Comparison of ENCODE assay signal across 19 cellular contexts in the genomic region with DNA sequence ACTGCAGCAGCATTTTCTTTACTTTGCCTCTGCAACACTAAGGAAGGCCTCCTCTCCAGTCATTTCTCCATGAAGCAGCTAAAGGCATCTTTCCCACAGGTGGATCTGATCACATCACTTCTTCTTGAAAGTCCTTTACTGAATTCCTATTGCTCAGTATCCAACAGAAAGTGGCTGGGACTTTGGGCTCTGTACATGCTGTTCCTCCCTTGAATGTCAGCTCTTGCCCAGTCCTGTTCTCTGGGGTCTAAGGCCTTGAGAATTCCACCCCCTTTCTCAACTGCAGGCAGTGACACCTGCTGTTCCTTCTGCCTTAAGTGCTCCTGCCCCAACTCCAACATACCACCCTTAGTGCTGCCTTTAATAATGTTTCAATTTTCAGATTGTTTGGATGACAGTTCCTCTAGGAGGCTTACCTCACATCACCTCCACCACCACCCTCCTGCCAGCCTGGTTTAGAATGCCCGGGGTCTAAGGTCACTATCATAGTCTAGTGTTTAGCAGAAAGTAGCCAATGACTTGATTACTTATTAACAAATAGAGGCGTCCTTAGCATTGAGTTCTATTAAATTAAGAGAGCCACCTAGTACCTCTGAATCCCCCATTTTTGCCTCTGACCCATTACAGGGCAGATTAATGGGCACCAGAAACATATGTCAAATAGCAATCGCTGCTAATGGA. TPM values are rescaled to one million over a fixed set of nuclear protein-coding genes. Genes with fewer than 3 reads are reported as not detected.
DNase-seq lines count a peak whose midpoint lies in the region; ATAC-seq and TF ChIP-seq lines count a peak whose summit lies in the region.
"Had no signal": no experiment of that assay in that cellular context is flagged by ENCODE, and none has a peak within 500 bp of the region (broad histone marks: within the 10 kb centered on the region; RNA-seq: fewer than 3 reads in every experiment).

No MANE protein-coding gene starts in this region.

- intact Hi-C loops in tibial artery (cut with DNase I; ENCODE audit: low total_unique reads), result loop anchor here (10.0 kb wide), 1 partner anchor 847 kb away; no protein-coding TSS in a partner anchor

- POLR2A ChIA-PET in SK-N-SH (lab: Yijun Ruan, JAX), result no interaction called here

- no peak overlapping the region for H3K4me2 ChIP-seq in SK-N-SH
- H3K4me2 ChIP-seq: PC-9 had no signal

- WGBS in SK-N-SH (ENCODE audit: low lambda C conversion rate), result 67% methylated on average over 3 of the region's 3 CpGs

- H3K36me3 ChIP-seq in SK-N-SH (replicated peaks in 1 of 2; ENCODE audit: control insufficient read depth in 1 of 2, insufficient read depth in 2 of 2, low read length in 1 of 2) (peaks cover 95 to 97% of the 10 kb centered on the region in 2 experiments), neutrophil (peaks cover 5% of the 10 kb centered on the region), tibial artery (peaks cover 14 to 17% (median 14%) of the 10 kb centered on the region in 3 donors)
- H3K36me3 ChIP-seq: SJCRH30 had no signal

- H4K20me1 ChIP-seq in SK-N-SH (ENCODE audit: insufficient read depth), result peaks cover 84% of the 10 kb centered on the region

- H3F3A ChIP-seq in SK-N-SH (replicated peaks; ENCODE audit: insufficient read depth), result peaks cover 91% of the 10 kb centered on the region

- DNase-seq in SK-N-SH (no peak), epithelial cell of proximal tubule (ENCODE audit: low read depth) (no peak), tibial artery (no peak), superior temporal gyrus (ENCODE audit: extremely low spot score) (no peak)
- no peak for DNase-seq in activated naive CD4-positive, alpha-beta T cell treated with anti-CD3 and anti-CD28 coated beads, Interleukin-2, amount 50 U/mL, for 16 hours
- DNase-seq: DMS 273 treated with DMSO at 0.1 percent for 48 hours, DND-41, GM23248, KG1, NCI-H1105 treated with DMSO at 0.1 percent for 48 hours, NCI-H510A treated with DMSO at 0.1 percent for 48 hours, PC-9, SJCRH30 had no signal

- TF ChIP-seq EP300 in SK-N-SH (IDR thresholded peaks at IDR 0.05; ENCODE audit: borderline replicate concordance in 1 of 2, low read depth in 1 of 2, low read length in 1 of 2), result no peak

- ATAC-seq in SK-N-SH treated with all-trans-retinoic acid at 6 μM for 48 hours (no peak), GM19455 (IDR thresholded peaks at IDR 0.05; ENCODE audit: unreplicated experiment) (no peak)
- ATAC-seq: HCT116 had no signal

- peaks cover 88% of the 10 kb centered on the region for H3K79me2 ChIP-seq in SK-N-SH (ENCODE audit: insufficient read depth)

- H3K4me3 ChIP-seq in SK-N-SH (ENCODE audit: low read depth in 2 of 2, low read length in 1 of 2) (no peak overlapping the region), epithelial cell of proximal tubule (ENCODE audit: low read depth, low read length) (no peak overlapping the region), neutrophil (ENCODE audit: low read depth in 1 of 2, low read length in 1 of 2) (peak overlapping the region in 1 of 2 experiments; percentile 7), tibial artery (no peak overlapping the region)
- H3K4me3 ChIP-seq: GM23248, PC-9, SJCRH30 had no signal

- CTCF ChIA-PET in SK-N-SH (lab: Yijun Ruan, JAX), result no interaction called here

- peaks cover 12 to 35% of the 10 kb centered on the region in 2 experiments; a peak in 3 of 4 replicates for H3K4me1 ChIP-seq in SK-N-SH (ENCODE audit: control insufficient read depth in 1 of 2, insufficient read depth in 2 of 2, low read depth in 1 of 2, low read length in 1 of 2)
- peaks cover 60 to 63% of the 10 kb centered on the region in 2 experiments for H3K4me1 ChIP-seq in neutrophil (ENCODE audit: control insufficient read depth in 1 of 2, insufficient read depth in 1 of 2, low read depth in 1 of 2, low read length in 1 of 2)
- peaks cover 0 to 91% (median 40%) of the 10 kb centered on the region in 4 donors for H3K4me1 ChIP-seq in tibial artery
- H3K4me1 ChIP-seq: SJCRH30 had no signal

- H3K9me3 ChIP-seq in SK-N-SH, result no peaks in the 10 kb centered on the region
- no peaks in the 10 kb centered on the region for H3K9me3 ChIP-seq in neutrophil
- H3K9me3 ChIP-seq in tibial artery, result no peaks in the 10 kb centered on the region
- H3K9me3 ChIP-seq: SJCRH30 had no signal

- TF ChIP-seq CTCF in SK-N-SH (IDR thresholded peaks at IDR 0.05) (no peak), epithelial cell of proximal tubule (conservative IDR thresholded peaks at IDR 0.05; ENCODE audit: low read depth, low read length) (peak; percentile 20), neutrophil (IDR thresholded peaks at IDR 0.05) (no peak), tibial artery (IDR thresholded peaks at IDR 0.05) (no peak)

- no peaks in the 10 kb centered on the region for H3K9me2 ChIP-seq in SK-N-SH

- no peak overlapping the region for H3K9ac ChIP-seq in SK-N-SH
- H3K9ac ChIP-seq: GM23248 had no signal

- no peak overlapping the region for H2AFZ ChIP-seq in SK-N-SH (ENCODE audit: low read depth)
- H2AFZ ChIP-seq: GM23248, PC-9 had no signal

- H3K27me3 ChIP-seq in SK-N-SH (ENCODE audit: insufficient read depth) (no peaks in the 10 kb centered on the region), neutrophil (no peaks in the 10 kb centered on the region), tibial artery (no peaks in the 10 kb centered on the region)

- H3K27ac ChIP-seq in SK-N-SH (ENCODE audit: low read depth in 2 of 2, low read length in 1 of 2), result peak overlapping the region; percentile 26 to 40; a peak in 3 of 4 replicates
- peak overlapping the region; percentile 73 for H3K27ac ChIP-seq in neutrophil
- H3K27ac ChIP-seq in tibial artery, result peak overlapping the region; percentile 95 to 97
- H3K27ac ChIP-seq: 22Rv1, GM23248, PC-9, SJCRH30 had no signal

- no peak for TF ChIP-seq RAD21 in SK-N-SH (IDR thresholded peaks at IDR 0.05; ENCODE audit: low read length)

TF ChIP-seq in SK-N-SH, 30 proteins besides CTCF, POLR2A, EP300 and RAD21 (continues in another document):
- TF ChIP-seq, protein P1, sequence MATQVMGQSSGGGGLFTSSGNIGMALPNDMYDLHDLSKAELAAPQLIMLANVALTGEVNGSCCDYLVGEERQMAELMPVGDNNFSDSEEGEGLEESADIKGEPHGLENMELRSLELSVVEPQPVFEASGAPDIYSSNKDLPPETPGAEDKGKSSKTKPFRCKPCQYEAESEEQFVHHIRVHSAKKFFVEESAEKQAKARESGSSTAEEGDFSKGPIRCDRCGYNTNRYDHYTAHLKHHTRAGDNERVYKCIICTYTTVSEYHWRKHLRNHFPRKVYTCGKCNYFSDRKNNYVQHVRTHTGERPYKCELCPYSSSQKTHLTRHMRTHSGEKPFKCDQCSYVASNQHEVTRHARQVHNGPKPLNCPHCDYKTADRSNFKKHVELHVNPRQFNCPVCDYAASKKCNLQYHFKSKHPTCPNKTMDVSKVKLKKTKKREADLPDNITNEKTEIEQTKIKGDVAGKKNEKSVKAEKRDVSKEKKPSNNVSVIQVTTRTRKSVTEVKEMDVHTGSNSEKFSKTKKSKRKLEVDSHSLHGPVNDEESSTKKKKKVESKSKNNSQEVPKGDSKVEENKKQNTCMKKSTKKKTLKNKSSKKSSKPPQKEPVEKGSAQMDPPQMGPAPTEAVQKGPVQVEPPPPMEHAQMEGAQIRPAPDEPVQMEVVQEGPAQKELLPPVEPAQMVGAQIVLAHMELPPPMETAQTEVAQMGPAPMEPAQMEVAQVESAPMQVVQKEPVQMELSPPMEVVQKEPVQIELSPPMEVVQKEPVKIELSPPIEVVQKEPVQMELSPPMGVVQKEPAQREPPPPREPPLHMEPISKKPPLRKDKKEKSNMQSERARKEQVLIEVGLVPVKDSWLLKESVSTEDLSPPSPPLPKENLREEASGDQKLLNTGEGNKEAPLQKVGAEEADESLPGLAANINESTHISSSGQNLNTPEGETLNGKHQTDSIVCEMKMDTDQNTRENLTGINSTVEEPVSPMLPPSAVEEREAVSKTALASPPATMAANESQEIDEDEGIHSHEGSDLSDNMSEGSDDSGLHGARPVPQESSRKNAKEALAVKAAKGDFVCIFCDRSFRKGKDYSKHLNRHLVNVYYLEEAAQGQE (IDR thresholded peaks at IDR 0.05; ENCODE audit: low read depth, low read length), result no peak
- TF ChIP-seq GATA2 (CRISPR knock-in tag; IDR thresholded peaks at IDR 0.05) (no peak), RFX5 (IDR thresholded peaks at IDR 0.05; ENCODE audit: low read length) (no peak)

TF ChIP-seq in SK-N-SH treated with all-trans-retinoic acid at 6 μM for 48 hours, 23 proteins besides CTCF, POLR2A, EP300 and RAD21 (continues in another document):
- no peak for TF ChIP-seq ZFP30 (CRISPR knock-in tag; IDR thresholded peaks at IDR 0.05)
- no peak for TF ChIP-seq SNAI2 (CRISPR knock-in tag; IDR thresholded peaks at IDR 0.05)
- no peak for TF ChIP-seq CSDC2 (CRISPR knock-in tag; IDR thresholded peaks at IDR 0.05)
- TF ChIP-seq TCF4 (CRISPR knock-in tag; IDR thresholded peaks at IDR 0.05; ENCODE audit: borderline replicate concordance), result no peak
- TF ChIP-seq, protein P2, sequence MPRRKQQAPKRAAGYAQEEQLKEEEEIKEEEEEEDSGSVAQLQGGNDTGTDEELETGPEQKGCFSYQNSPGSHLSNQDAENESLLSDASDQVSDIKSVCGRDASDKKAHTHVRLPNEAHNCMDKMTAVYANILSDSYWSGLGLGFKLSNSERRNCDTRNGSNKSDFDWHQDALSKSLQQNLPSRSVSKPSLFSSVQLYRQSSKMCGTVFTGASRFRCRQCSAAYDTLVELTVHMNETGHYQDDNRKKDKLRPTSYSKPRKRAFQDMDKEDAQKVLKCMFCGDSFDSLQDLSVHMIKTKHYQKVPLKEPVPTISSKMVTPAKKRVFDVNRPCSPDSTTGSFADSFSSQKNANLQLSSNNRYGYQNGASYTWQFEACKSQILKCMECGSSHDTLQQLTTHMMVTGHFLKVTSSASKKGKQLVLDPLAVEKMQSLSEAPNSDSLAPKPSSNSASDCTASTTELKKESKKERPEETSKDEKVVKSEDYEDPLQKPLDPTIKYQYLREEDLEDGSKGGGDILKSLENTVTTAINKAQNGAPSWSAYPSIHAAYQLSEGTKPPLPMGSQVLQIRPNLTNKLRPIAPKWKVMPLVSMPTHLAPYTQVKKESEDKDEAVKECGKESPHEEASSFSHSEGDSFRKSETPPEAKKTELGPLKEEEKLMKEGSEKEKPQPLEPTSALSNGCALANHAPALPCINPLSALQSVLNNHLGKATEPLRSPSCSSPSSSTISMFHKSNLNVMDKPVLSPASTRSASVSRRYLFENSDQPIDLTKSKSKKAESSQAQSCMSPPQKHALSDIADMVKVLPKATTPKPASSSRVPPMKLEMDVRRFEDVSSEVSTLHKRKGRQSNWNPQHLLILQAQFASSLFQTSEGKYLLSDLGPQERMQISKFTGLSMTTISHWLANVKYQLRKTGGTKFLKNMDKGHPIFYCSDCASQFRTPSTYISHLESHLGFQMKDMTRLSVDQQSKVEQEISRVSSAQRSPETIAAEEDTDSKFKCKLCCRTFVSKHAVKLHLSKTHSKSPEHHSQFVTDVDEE (CRISPR knock-in tag; IDR thresholded peaks at IDR 0.05), result no peak

RNA-seq across cellular contexts. Expression of a gene that starts 11.5 kb away (rescaled TPM):
- polyA plus RNA-seq in SK-N-SH (2012; rRNA removed), result 81.0 and 110 TPM in 2 replicates
- 68.9 and 78.0 TPM in 2 replicates for polyA plus RNA-seq in SK-N-SH (2012; cell fraction: cytosol; rRNA removed)
- 100 and 120 TPM in 2 replicates for polyA plus RNA-seq in SK-N-SH (2012; cell fraction: nucleus; rRNA removed)
- total RNA-seq in epithelial cell of proximal tubule, result 5.9 and 8.9 TPM in 2 replicates
- total RNA-seq: G401 had no signal

Comparison
In these comparisons a context has a peak if more than half of its experiments do, and no peak if none do; other contexts are left out.
1. H3K27ac ChIP-seq: peak in every context shown above with its lines; median percentile 96 in tibial artery; 73 in neutrophil; 33 in SK-N-SH.